Comparison of ENCODE assay signal across 8 cellular contexts in the genomic region with DNA sequence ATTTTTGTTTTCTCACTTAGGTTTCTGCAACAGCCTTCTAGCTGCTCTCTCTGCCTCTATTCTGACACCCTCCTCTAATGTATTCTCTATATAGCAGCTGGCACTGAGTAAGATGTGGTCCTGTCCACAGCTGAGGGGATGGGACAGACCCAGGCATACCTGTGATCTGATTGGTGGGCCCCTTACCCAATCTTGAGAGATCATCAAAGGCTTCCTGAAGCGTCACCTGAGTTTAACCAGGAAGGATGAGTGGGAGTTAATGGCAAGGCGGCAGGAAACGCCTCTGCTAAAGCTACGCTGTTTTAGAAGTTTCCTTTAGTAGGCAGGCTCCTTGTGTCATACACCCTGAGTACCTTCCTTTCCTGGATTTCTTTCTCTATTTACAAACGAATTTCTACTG. TPM values are rescaled to one million over a fixed set of nuclear protein-coding genes. Genes with fewer than 3 reads are reported as not detected.
DNase-seq lines count a peak whose midpoint lies in the region; ATAC-seq and TF ChIP-seq lines count a peak whose summit lies in the region.

No MANE protein-coding gene starts in this region.

- no peak for TF ChIP-seq CTCF in tibial artery (IDR thresholded peaks at IDR 0.05)

- H3K27ac ChIP-seq in tibial artery = no peak overlapping the region

- no peaks in the 10 kb centered on the region for H3K9me3 Mint-ChIP-seq in activated naive CD4-positive, alpha-beta T cell treated with anti-CD3 and anti-CD28 coated beads, Interleukin-2, amount 50 U/mL, for 72 hours

- no peaks in the 10 kb centered on the region for H3K9me3 ChIP-seq in tibial artery

- DNase-seq in T-helper 2 cell = peak in 4 of 5 experiments; percentile 43 to 88 (median 72)
- DNase-seq in activated naive CD4-positive, alpha-beta T cell treated with anti-CD3 and anti-CD28 coated beads, Interleukin-2, amount 50 U/mL, for 72 hours (ENCODE audit: low spot score in 2 of 2) = peak in 1 of 2 donors; percentile 77
- DNase-seq in stimulated activated CD8-positive, alpha-beta memory T cell treated with anti-CD3 and anti-CD28 coated beads, Interleukin-12 subunit alpha, Interleukin-12 subunit beta, amount 100 ng/mL, for 1 hour (ENCODE audit: low read depth) = peak; percentile 52
- no peak for DNase-seq in DMS53 (lab: John Stamatoyannopoulos, UW)
- DNase-seq in NCI-H2029 (lab: John Stamatoyannopoulos, UW) = no peak
- no peak for DNase-seq in NCI-H510A (lab: John Stamatoyannopoulos, UW)
- no peak for DNase-seq in tibial artery

- peaks cover 0 to 3% of the 10 kb centered on the region in 2 donors for H3K27me3 ChIP-seq in tibial artery

- peak; percentile 49 for ATAC-seq in GM18907 (IDR thresholded peaks at IDR 0.05; ENCODE audit: unreplicated experiment)
- peak; percentile 93 to 98 for ATAC-seq in activated naive CD4-positive, alpha-beta T cell treated with anti-CD3 and anti-CD28 coated beads, Interleukin-2, amount 50 U/mL, for 72 hours

- intact Hi-C loops in tibial artery (cut with DNase I; ENCODE audit: low total_unique reads) = no loop called here

- H3K36me3 ChIP-seq in tibial artery = no peaks in the 10 kb centered on the region

- H3K36me3 Mint-ChIP-seq in activated naive CD4-positive, alpha-beta T cell treated with anti-CD3 and anti-CD28 coated beads, Interleukin-2, amount 50 U/mL, for 72 hours = no peaks in the 10 kb centered on the region

- H3K4me1 ChIP-seq in tibial artery = peaks cover 0 to 34% (median 25%) of the 10 kb centered on the region in 4 donors

- peak overlapping the region; percentile 77 to 90 for H3K27ac Mint-ChIP-seq in activated naive CD4-positive, alpha-beta T cell treated with anti-CD3 and anti-CD28 coated beads, Interleukin-2, amount 50 U/mL, for 72 hours

- H3K4me3 ChIP-seq in tibial artery = no peak overlapping the region

RNA-seq across cellular contexts. Expression of a gene that starts 5.7 kb away (rescaled TPM):
- total RNA-seq in activated naive CD4-positive, alpha-beta T cell treated with anti-CD3 and anti-CD28 coated beads, Interleukin-2, amount 50 U/mL, for 72 hours = 10 to 100 TPM; 15.9 to 24.7 TPM

RNA-seq across cellular contexts. Expression of a gene that starts 52.3 kb away (rescaled TPM):
- total RNA-seq in activated naive CD4-positive, alpha-beta T cell treated with anti-CD3 and anti-CD28 coated beads, Interleukin-2, amount 50 U/mL, for 72 hours = 10 to 100 TPM; 75.5 to 89.1 TPM

Comparison
In these comparisons a context has a peak if more than half of its experiments do, and no peak if none do; other contexts are left out.
1. DNase-seq: peak in T-helper 2 cell (4 of 5) and stimulated activated CD8-positive, alpha-beta memory T cell treated with anti-CD3 and anti-CD28 coated beads, Interleukin-12 subunit alpha, Interleukin-12 subunit beta, amount 100 ng/mL, for 1 hour (single experiment); none in DMS53 (single experiment), NCI-H2029 (single experiment), NCI-H510A (single experiment) and tibial artery (0 of 2).